Comparison of ENCODE assay signal across 18 cellular contexts in the genomic region with DNA sequence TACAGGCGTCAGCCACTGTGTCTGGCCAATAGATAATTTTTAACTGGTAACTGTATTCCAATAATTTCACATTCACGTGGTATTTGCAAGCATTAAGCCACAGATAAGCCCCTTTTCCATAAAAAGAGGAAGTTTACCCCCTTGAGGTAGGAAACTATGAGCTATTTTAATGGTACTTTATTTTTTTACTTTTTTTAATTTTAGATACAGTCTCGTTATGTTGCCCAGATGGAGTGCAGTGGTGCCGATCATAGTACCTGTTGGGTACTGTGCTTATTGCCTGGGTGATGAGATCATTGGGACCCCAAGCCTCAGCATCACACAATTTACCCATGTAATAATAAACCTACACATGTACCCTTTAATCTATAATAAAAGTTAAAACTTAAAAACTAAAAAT.
"Had no signal": no experiment of that assay in that cellular context is flagged by ENCODE, and none has a peak within 500 bp of the region (broad histone marks: within the 10 kb centered on the region; RNA-seq: fewer than 3 reads in every experiment).

No MANE protein-coding gene starts in this region.

- H3K36me3 ChIP-seq: colonic mucosa, left lung, pancreas, tibial nerve, uterus had no signal

- H3K27ac ChIP-seq: colonic mucosa, left lung, pancreas, tibial nerve, uterus had no signal

- H3K4me1 ChIP-seq: colonic mucosa, uterus had no signal

- ATAC-seq: left lung; naive thymus-derived CD4-positive, alpha-beta T cell; pancreas; WTC11 had no signal

- H3K4me3 ChIP-seq: colonic mucosa, left lung, pancreas, tibial nerve, uterus had no signal

- H3K27me3 ChIP-seq: colonic mucosa, left lung, pancreas, tibial nerve, uterus had no signal

- H3K9me3 ChIP-seq: colonic mucosa, left lung, pancreas, tibial nerve, uterus had no signal

- DNase-seq: activated CD4-positive, alpha-beta T cell treated with anti-CD3 and anti-CD28 coated beads, Interleukin-2, amount 10 ng/mL, durations not matched to agents 7 days and 5 days; activated CD8-positive, alpha-beta memory T cell treated with anti-CD3 and anti-CD28 coated beads for 24 hours; activated naive CD8-positive, alpha-beta T cell treated with anti-CD3 and anti-CD28 coated beads, Interleukin-2, amount 10 ng/mL, durations not matched to agents 7 days and 5 days; central memory CD4-positive, alpha-beta T cell; colonic mucosa; hypothalamus; kidney; left lung; mammary epithelial cell; naive thymus-derived CD4-positive, alpha-beta T cell; pancreas; retina; stimulated activated CD4-positive, alpha-beta T cell treated with anti-CD3 and anti-CD28 coated beads, Interleukin-4, amount 100 ng/mL, for 1 hour; stimulated activated naive CD4-positive, alpha-beta T cell treated with Interleukin-2 at 50 U/mL for 16 hours; substantia nigra; uterus had no signal
